Comparison of ENCODE assay signal across 1 cellular context in genomic region chr4:1080961-1081688, GRCh38.
TF ChIP-seq lines count a peak whose summit lies in the region.

No MANE protein-coding gene starts in this region.

TF ChIP-seq in GM23338, 12 proteins besides CTCF, POLR2A, EP300 and RAD21 (continued from another document):
- TF ChIP-seq ZNF462 (CRISPR knock-in tag; IDR thresholded peaks at IDR 0.05): no peak
- TF ChIP-seq STAT1 (IDR thresholded peaks at IDR 0.05; ENCODE audit: unreplicated experiment): no peak
- no peak for TF ChIP-seq ZNF331 (CRISPR knock-in tag; IDR thresholded peaks at IDR 0.05; ENCODE audit: low read depth)
